In genomic region chr2:74414913-74415761, GRCh38 we compare ENCODE assay signal across 8 cellular contexts. TPM values are rescaled to one million over a fixed set of nuclear protein-coding genes. Genes with fewer than 3 reads are reported as not detected.
DNase-seq lines count a peak whose midpoint lies in the region; ATAC-seq, FAIRE-seq and TF ChIP-seq lines count a peak whose summit lies in the region.

No MANE protein-coding gene starts in this region.

- WGBS in mesendoderm (ENCODE audit: extremely low coverage, insufficient coverage, low lambda C conversion rate), result no CpG with 5 or more reads among the region's 62 CpGs

- H2BK15ac ChIP-seq in mesendoderm (replicated peaks; ENCODE audit: low read depth), result no peak overlapping the region

- H3K27ac ChIP-seq in muscle layer of colon (ENCODE audit: low read depth, low read length) (peak overlapping the region; percentile 66), mesendoderm (ENCODE audit: low read depth, low read length) (no peak overlapping the region)

- peak; percentile 53 for DNase-seq in GM12891 (ENCODE audit: insufficient read length, low spot score)
- DNase-seq in NCI-H1105 treated with DMSO at 0.1 percent for 48 hours (lab: John Stamatoyannopoulos, UW), result peak; percentile 48
- DNase-seq in mesendoderm, result no peak
- no peak for DNase-seq in putamen (ENCODE audit: low spot score)

- FAIRE-seq in GM12891 (lab: Jason Lieb, UNC), result peak; percentile 82

- H3K9me3 ChIP-seq in endocrine pancreas (ENCODE audit: control insufficient read depth, low read length) (no peaks in the 10 kb centered on the region), muscle layer of colon (ENCODE audit: low read length) (no peaks in the 10 kb centered on the region)

- no peak overlapping the region for H4K8ac ChIP-seq in mesendoderm (ENCODE audit: low read depth, low read length)

- no peak overlapping the region for H3K4me3 ChIP-seq in endocrine pancreas (ENCODE audit: control insufficient read depth, insufficient read depth, low read length)
- peak overlapping the region; percentile 24 to 90 for H3K4me3 ChIP-seq in muscle layer of colon (ENCODE audit: low read depth in 1 of 2, low read length in 2 of 2)
- H3K4me3 ChIP-seq in mesendoderm (ENCODE audit: low read length), result no peak overlapping the region

- H4K5ac ChIP-seq in mesendoderm (ENCODE audit: low read length), result no peak overlapping the region

- no peaks in the 10 kb centered on the region for H3K79me1 ChIP-seq in mesendoderm (ENCODE audit: low read length)

- H3K23ac ChIP-seq in mesendoderm (ENCODE audit: low read length), result no peak overlapping the region

- H3K27me3 ChIP-seq in endocrine pancreas (ENCODE audit: control insufficient read depth, insufficient read depth, low read length), result no peaks in the 10 kb centered on the region
- no peaks in the 10 kb centered on the region for H3K27me3 ChIP-seq in muscle layer of colon (ENCODE audit: control insufficient read depth in 1 of 2, insufficient read depth in 2 of 2, low read length in 2 of 2)
- H3K27me3 ChIP-seq in mesendoderm (ENCODE audit: insufficient read depth, low read length, poor library complexity), result no peaks in the 10 kb centered on the region

- TF ChIP-seq POLR2A in GM12891 (IDR thresholded peaks at IDR 0.05; ENCODE audit: low read depth, low read length), result no peak

- H2BK5ac ChIP-seq in mesendoderm (ENCODE audit: low read length), result no peak overlapping the region

- H3K18ac ChIP-seq in mesendoderm (ENCODE audit: low read length), result no peak overlapping the region

- H3K4me1 ChIP-seq in endocrine pancreas (ENCODE audit: control insufficient read depth, insufficient read depth, low read length) (no peaks in the 10 kb centered on the region), muscle layer of colon (ENCODE audit: insufficient read depth, low read length) (peaks cover 16% of the 10 kb centered on the region), mesendoderm (ENCODE audit: control insufficient read depth, low read depth, low read length) (no peaks in the 10 kb centered on the region)

- H3K79me2 ChIP-seq in mesendoderm (ENCODE audit: control insufficient read depth, insufficient read depth, low read length), result no peaks in the 10 kb centered on the region

- H3K56ac ChIP-seq in mesendoderm (ENCODE audit: low read length), result no peak overlapping the region

- no peak for ATAC-seq in GM21367 (IDR thresholded peaks at IDR 0.05; ENCODE audit: unreplicated experiment)
- ATAC-seq in HG02938 (IDR thresholded peaks at IDR 0.05; ENCODE audit: unreplicated experiment), result no peak

- H3K4ac ChIP-seq in mesendoderm (ENCODE audit: low read depth, low read length), result no peak overlapping the region

- H3K36me3 ChIP-seq in endocrine pancreas (ENCODE audit: control insufficient read depth, insufficient read depth, low read length) (no peaks in the 10 kb centered on the region), muscle layer of colon (ENCODE audit: insufficient read depth, low read length) (no peaks in the 10 kb centered on the region), mesendoderm (ENCODE audit: control insufficient read depth, insufficient read depth, low read length) (no peaks in the 10 kb centered on the region)

- H3K9ac ChIP-seq in endocrine pancreas (ENCODE audit: control insufficient read depth, insufficient read depth, low read length) (peak overlapping the region; percentile 57), muscle layer of colon (ENCODE audit: low read length) (peak overlapping the region; percentile 57), mesendoderm (ENCODE audit: low read length) (no peak overlapping the region)

- H2AK5ac ChIP-seq in mesendoderm (ENCODE audit: low read length), result no peak overlapping the region

- no peak overlapping the region for H2BK120ac ChIP-seq in mesendoderm (ENCODE audit: low read depth, low read length)

- H3K4me2 ChIP-seq in mesendoderm (ENCODE audit: low read length), result no peak overlapping the region

TF ChIP-seq in GM12891, 5 proteins besides CTCF, POLR2A, EP300 and RAD21:
- TF ChIP-seq SPI1 (IDR thresholded peaks at IDR 0.05; ENCODE audit: low read depth, low read length), result no peak
- no peak for TF ChIP-seq TAF1 (IDR thresholded peaks at IDR 0.05; ENCODE audit: low read depth, low read length)
- no peak for TF ChIP-seq PAX5 (IDR thresholded peaks at IDR 0.05; ENCODE audit: insufficient read depth, low read length, severe bottlenecking)
- TF ChIP-seq POLR2AphosphoS5 (IDR thresholded peaks at IDR 0.05; ENCODE audit: low read depth, low read length), result no peak
- TF ChIP-seq POU2F2 (IDR thresholded peaks at IDR 0.05; ENCODE audit: low read depth, low read length), result no peak

RNA-seq across cellular contexts. Expression of gene C2orf81, which starts 6.3 kb away (rescaled TPM):
- 6.7 TPM for polyA plus RNA-seq in GM12891 (2012; ENCODE audit: low read depth, missing spikeins)
- 0.34 TPM for polyA plus RNA-seq in mesendoderm (2013, experiment 1 of 2)
- 0.56 TPM for polyA plus RNA-seq in mesendoderm (2013, experiment 2 of 2)

RNA-seq across cellular contexts. Expression of gene WDR54, which starts 6.4 kb away (rescaled TPM):
- 85.4 TPM for polyA plus RNA-seq in GM12891 (2012; ENCODE audit: low read depth, missing spikeins)
- 10.1 TPM for polyA plus RNA-seq in mesendoderm (2013, experiment 1 of 2)
- 9.9 TPM for polyA plus RNA-seq in mesendoderm (2013, experiment 2 of 2)

RNA-seq across cellular contexts. Expression of gene RTKN, which starts 26.6 kb away (rescaled TPM):
- 7.9 TPM for polyA plus RNA-seq in GM12891 (2012; ENCODE audit: low read depth, missing spikeins)
- 32.8 TPM for polyA plus RNA-seq in mesendoderm (2013, experiment 1 of 2)
- 32.7 TPM for polyA plus RNA-seq in mesendoderm (2013, experiment 2 of 2)

RNA-seq across cellular contexts. Expression of gene DCTN1, which starts 35.0 kb away (rescaled TPM):
- polyA plus RNA-seq in GM12891 (2012; ENCODE audit: low read depth, missing spikeins), result 68.2 TPM
- polyA plus RNA-seq in mesendoderm (2013, experiment 1 of 2), result 210 TPM
- 193 TPM for polyA plus RNA-seq in mesendoderm (2013, experiment 2 of 2)

RNA-seq across cellular contexts. Expression of gene INO80B, which starts 39.8 kb away (rescaled TPM):
- 23.3 TPM for polyA plus RNA-seq in GM12891 (2012; ENCODE audit: low read depth, missing spikeins)
- polyA plus RNA-seq in mesendoderm (2013, experiment 1 of 2), result 11.3 TPM
- polyA plus RNA-seq in mesendoderm (2013, experiment 2 of 2), result 11.5 TPM

Comparison
In these comparisons a context has a peak if more than half of its experiments do, and no peak if none do; other contexts are left out.
1. DNase-seq: peak in GM12891 (single experiment) and NCI-H1105 treated with DMSO at 0.1 percent for 48 hours (single experiment); none in mesendoderm (single experiment) and putamen (single experiment).
2. H3K4me3 ChIP-seq: peak in muscle layer of colon (2 of 2); none in endocrine pancreas (single experiment) and mesendoderm (single experiment).